ENCODE assay signal across 11 cellular contexts in the genomic region with DNA sequence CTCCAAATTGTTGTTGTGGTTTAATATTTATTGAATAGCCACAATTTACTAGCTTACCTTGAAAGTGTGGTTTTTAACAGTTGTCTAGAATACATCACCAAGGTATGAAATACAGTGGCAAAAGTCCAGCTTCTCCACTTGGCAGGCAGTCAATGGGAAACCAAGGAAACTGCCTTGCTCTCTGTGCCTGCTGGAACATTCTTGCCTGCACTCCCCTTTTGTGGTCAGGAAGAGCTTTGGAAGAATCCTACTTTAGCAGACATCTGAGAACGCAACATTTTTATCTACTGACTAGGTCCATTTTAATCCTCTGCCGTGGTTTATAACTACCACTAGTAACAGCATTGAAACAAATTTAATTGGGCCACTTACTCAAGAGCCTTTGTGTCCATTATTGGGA.
DNase-seq lines count a peak whose midpoint lies in the region; ATAC-seq lines count a peak whose summit lies in the region.
"Had no signal": no experiment of that assay in that cellular context is flagged by ENCODE, and none has a peak within 500 bp of the region (broad histone marks: within the 10 kb centered on the region; RNA-seq: fewer than 3 reads in every experiment).

No MANE protein-coding gene starts in this region.

- ATAC-seq in HG02970 (IDR thresholded peaks at IDR 0.05; ENCODE audit: low FRiP score, unreplicated experiment), result no peak
- no peak for ATAC-seq in HG02678 (IDR thresholded peaks at IDR 0.05; ENCODE audit: unreplicated experiment)
- ATAC-seq: heart left ventricle; naive thymus-derived CD4-positive, alpha-beta T cell had no signal

- DNase-seq in EL (peak; percentile 91), NCI-H2196 treated with DMSO at 0.1 percent for 48 hours (lab: John Stamatoyannopoulos, UW; ENCODE audit: unreplicated experiment) (peak; percentile 66), dedifferentiated amniotic fluid mesenchymal stem cell (ENCODE audit: extremely low spot score) (peak; percentile 87), pons (ENCODE audit: low spot score) (peak; percentile 4), NCI-H1694 treated with DMSO at 0.1 percent for 48 hours (lab: John Stamatoyannopoulos, UW) (no peak)
- DNase-seq in activated naive CD4-positive, alpha-beta T cell treated with anti-CD3 and anti-CD28 coated beads, Interleukin-2, amount 50 U/mL, for 16 hours, result no peak
- DNase-seq: heart left ventricle; naive thymus-derived CD4-positive, alpha-beta T cell; NCI-H2171 treated with DMSO at 0.1 percent for 48 hours had no signal

Comparison
In these comparisons a context has a peak if more than half of its experiments do, and no peak if none do; other contexts are left out.
1. DNase-seq: peak in EL (single experiment), NCI-H2196 treated with DMSO at 0.1 percent for 48 hours (single experiment), dedifferentiated amniotic fluid mesenchymal stem cell (single experiment) and pons (single experiment); none in activated naive CD4-positive, alpha-beta T cell treated with anti-CD3 and anti-CD28 coated beads, Interleukin-2, amount 50 U/mL, for 16 hours (single experiment) and NCI-H1694 treated with DMSO at 0.1 percent for 48 hours (single experiment).